ENCODE assay signal across 19 cellular contexts in genomic region chr21:17821121-17821520, GRCh38. TPM values are rescaled to one million over a fixed set of nuclear protein-coding genes. Genes with fewer than 3 reads are reported as not detected.
DNase-seq lines count a peak whose midpoint lies in the region; ATAC-seq and TF ChIP-seq lines count a peak whose summit lies in the region.
"Had no signal": no experiment of that assay in that cellular context is flagged by ENCODE, and none has a peak within 500 bp of the region (broad histone marks: within the 10 kb centered on the region; RNA-seq: fewer than 3 reads in every experiment).

No MANE protein-coding gene starts in this region.

- H3K79me2 ChIP-seq in Karpas-422 (ENCODE audit: low read length) = peaks cover 30% of the 10 kb centered on the region

- no peaks in the 10 kb centered on the region; the same call in 1 of the 2 replicates for H3K9me2 ChIP-seq in Karpas-422 (replicated peaks; ENCODE audit: insufficient read depth, low read length)

- CTCF ChIA-PET in CD4-positive, alpha-beta T cell (lab: Charles Lee) = interaction anchor here (1.3 kb wide), 1 partner anchor 9 kb away, joined by 4 read pairs; no protein-coding TSS in a partner anchor

- peak overlapping the region; percentile 89 for H3K4me3 Mint-ChIP-seq in CD4-positive, alpha-beta T cell
- peak overlapping the region in 9 of 10 donors; percentile 85 to 99 (median 98) for H3K4me3 Mint-ChIP-seq in naive thymus-derived CD8-positive, alpha-beta T cell

- POLR2A ChIA-PET in CD4-positive, alpha-beta T cell (lab: Charles Lee) = interaction anchor here (1.7 kb wide), 1 partner anchor 39 kb away, joined by 9 read pairs; no protein-coding TSS in a partner anchor
- POLR2A ChIA-PET in naive thymus-derived CD8-positive, alpha-beta T cell (lab: Charles Lee) = interaction anchor here (1.0 kb wide), 1 partner anchor 40 kb away, joined by 3 read pairs; no protein-coding TSS in a partner anchor

- H3K4me1 ChIP-seq in Karpas-422 (ENCODE audit: low read length) = peaks cover 34% of the 10 kb centered on the region
- peaks cover 0 to 38% (median 10%) of the 10 kb centered on the region in 3 donors for H3K4me1 ChIP-seq in esophagus squamous epithelium

- no peaks in the 10 kb centered on the region for H3K9me3 ChIP-seq in CD4-positive, alpha-beta T cell (ENCODE audit: control insufficient read depth, low read length)
- no peaks in the 10 kb centered on the region for H3K9me3 ChIP-seq in Karpas-422 (ENCODE audit: low read length)
- no peaks in the 10 kb centered on the region for H3K9me3 ChIP-seq in esophagus squamous epithelium
- H3K9me3 ChIP-seq: body of pancreas, heart left ventricle, right lobe of liver, testis had no signal

- TF ChIP-seq CTCF in CD4-positive, alpha-beta T cell (IDR thresholded peaks at IDR 0.05) = no peak
- TF ChIP-seq CTCF in esophagus squamous epithelium (IDR thresholded peaks at IDR 0.05) = no peak

- no peak for ATAC-seq in CD4-positive, alpha-beta T cell (ENCODE audit: poor library complexity)
- no peak for ATAC-seq in activated naive CD4-positive, alpha-beta T cell treated with anti-CD3 and anti-CD28 coated beads, Interleukin-2, amount 50 U/mL, for 72 hours
- ATAC-seq in naive thymus-derived CD8-positive, alpha-beta T cell = no peak
- ATAC-seq in HG02571 (IDR thresholded peaks at IDR 0.05; ENCODE audit: unreplicated experiment) (no peak), HG02938 (IDR thresholded peaks at IDR 0.05; ENCODE audit: unreplicated experiment) (no peak)
- ATAC-seq: body of pancreas, heart left ventricle, right lobe of liver, Right ventricle myocardium inferior had no signal

- H3K4me3 ChIP-seq in Karpas-422 (ENCODE audit: low read length) = 0 out of 2 replicates have a peak overlapping the region, but pooled peaks have one; percentile 74
- no peak overlapping the region for H3K4me3 ChIP-seq in esophagus squamous epithelium
- H3K4me3 ChIP-seq: body of pancreas, right lobe of liver had no signal

- peak overlapping the region; percentile 91; the same call in 1 of the 2 replicates for H3K9ac ChIP-seq in Karpas-422 (ENCODE audit: low read length)

- intact Hi-C loops in CD4-positive, alpha-beta T cell (cut with DNase I, micrococcal nuclease) = loop anchor here (5.0 kb wide), 3 partner anchors 81 to 144 kb away; no protein-coding TSS in a partner anchor
- intact Hi-C loops in esophagus squamous epithelium (cut with DNase I) = no loop called here

- WGBS in esophagus squamous epithelium, 2 donors = 56 to 60% methylated on average over 3 of the region's 3 CpGs

- DNase-seq in CD4-positive, alpha-beta T cell = no peak
- DNase-seq in Karpas-422 (no peak), esophagus squamous epithelium (lab: John Stamatoyannopoulos, UW) (no peak)
- DNase-seq in activated naive CD4-positive, alpha-beta T cell treated with anti-CD3 and anti-CD28 coated beads, Interleukin-2, amount 50 U/mL, for 72 hours (ENCODE audit: low spot score in 2 of 2) = no peak
- DNase-seq in naive thymus-derived CD8-positive, alpha-beta T cell = no peak
- DNase-seq: activated CD4-positive, alpha-beta T cell treated with anti-CD3 and anti-CD28 coated beads for 1 hour; activated effector memory CD4-positive, alpha-beta T cell treated with Interleukin-2 at 50 U/mL for 16 hours; AML-193; body of pancreas; GF-D8; heart left ventricle; kidney; NCI-H2227 treated with DMSO at 0.1 percent for 48 hours; right lobe of liver; stimulated activated CD4-positive, alpha-beta T cell treated with anti-CD3 and anti-CD28 coated beads, Interleukin-1b, Interleukin-23, amount 100 ng/mL, for 48 hours; testis had no signal

- H3K4me2 ChIP-seq in Karpas-422 (ENCODE audit: low read depth, low read length, poor library complexity, severe bottlenecking) = peak overlapping the region; percentile 95

- no peak overlapping the region for H3K27ac ChIP-seq in CD4-positive, alpha-beta T cell (ENCODE audit: low read depth, low read length)
- no peak overlapping the region for H3K27ac ChIP-seq in Karpas-422 (ENCODE audit: low read length)
- H3K27ac ChIP-seq in esophagus squamous epithelium = no peak overlapping the region
- H3K27ac ChIP-seq: body of pancreas had no signal

- H3K27ac Mint-ChIP-seq in CD4-positive, alpha-beta T cell = peak overlapping the region; percentile 95
- peak overlapping the region; percentile 81 to 97 for H3K27ac Mint-ChIP-seq in activated naive CD4-positive, alpha-beta T cell treated with anti-CD3 and anti-CD28 coated beads, Interleukin-2, amount 50 U/mL, for 72 hours
- H3K27ac Mint-ChIP-seq in naive thymus-derived CD8-positive, alpha-beta T cell = peak overlapping the region; percentile 77 to 100 (median 99)

- H3K36me3 ChIP-seq in Karpas-422 (ENCODE audit: insufficient read depth, low read length) = peaks cover 12% of the 10 kb centered on the region
- no peaks in the 10 kb centered on the region for H3K36me3 ChIP-seq in esophagus squamous epithelium
- H3K36me3 ChIP-seq: right lobe of liver had no signal

- no peak for TF ChIP-seq POLR2A in esophagus squamous epithelium (IDR thresholded peaks at IDR 0.05)

- peaks cover 39% of the 10 kb centered on the region for H3K4me1 Mint-ChIP-seq in CD4-positive, alpha-beta T cell (ENCODE audit: low read depth)
- peaks cover 12 to 37% (median 29%) of the 10 kb centered on the region in 4 donors for H3K4me1 Mint-ChIP-seq in naive thymus-derived CD8-positive, alpha-beta T cell

- peaks cover 7% of the 10 kb centered on the region; the same call in 1 of the 2 replicates for H4K20me1 ChIP-seq in Karpas-422 (ENCODE audit: insufficient read depth, low read depth, low read length)

- H3K27me3 Mint-ChIP-seq in CD4-positive, alpha-beta T cell = no peaks in the 10 kb centered on the region
- H3K27me3 Mint-ChIP-seq in naive thymus-derived CD8-positive, alpha-beta T cell = no peaks in the 10 kb centered on the region

- no peaks in the 10 kb centered on the region for H3K27me3 ChIP-seq in CD4-positive, alpha-beta T cell (ENCODE audit: control insufficient read depth, insufficient read depth, low read length)
- no peaks in the 10 kb centered on the region for H3K27me3 ChIP-seq in Karpas-422 (ENCODE audit: low read length)
- H3K27me3 ChIP-seq in esophagus squamous epithelium = no peaks in the 10 kb centered on the region
- H3K27me3 ChIP-seq: body of pancreas, heart left ventricle, right lobe of liver, testis had no signal

- peaks cover 24% of the 10 kb centered on the region for H3K36me3 Mint-ChIP-seq in CD4-positive, alpha-beta T cell (ENCODE audit: low read depth)
- peaks cover 15 to 31% of the 10 kb centered on the region in 2 donors for H3K36me3 Mint-ChIP-seq in activated naive CD4-positive, alpha-beta T cell treated with anti-CD3 and anti-CD28 coated beads, Interleukin-2, amount 50 U/mL, for 72 hours
- H3K36me3 Mint-ChIP-seq in naive thymus-derived CD8-positive, alpha-beta T cell = peaks cover 0 to 11% (median 9%) of the 10 kb centered on the region in 3 donors

- no peaks in the 10 kb centered on the region for H3K9me3 Mint-ChIP-seq in CD4-positive, alpha-beta T cell
- peaks cover 6 to 20% of the 10 kb centered on the region in 2 donors for H3K9me3 Mint-ChIP-seq in activated naive CD4-positive, alpha-beta T cell treated with anti-CD3 and anti-CD28 coated beads, Interleukin-2, amount 50 U/mL, for 72 hours
- peaks cover 0 to 10% (median 0%) of the 10 kb centered on the region in 9 donors for H3K9me3 Mint-ChIP-seq in naive thymus-derived CD8-positive, alpha-beta T cell

- peak overlapping the region; percentile 83; the same call in 1 of the 2 replicates for H2AFZ ChIP-seq in Karpas-422 (ENCODE audit: low read length)

RNA-seq across cellular contexts. Expression of gene C21orf91, which starts 2.0 kb away (rescaled TPM):
- total RNA-seq in CD4-positive, alpha-beta T cell = 10 to 100 TPM; 40.9 to 42.2 TPM
- total RNA-seq in Karpas-422 (2014; rRNA removed; shearing (Covaris generic); ENCODE audit: low replicate concordance) = 31.6 and 37.4 TPM in 2 replicates
- 10 to 100 TPM; 14.4 to 24.4 TPM for total RNA-seq in activated naive CD4-positive, alpha-beta T cell treated with anti-CD3 and anti-CD28 coated beads, Interleukin-2, amount 50 U/mL, for 72 hours
- 10 to 100 TPM; 53.2 to 56.4 TPM for total RNA-seq in naive thymus-derived CD8-positive, alpha-beta T cell
- 10 to 100 TPM; 30.7 to 40.3 (median 30.7) TPM for polyA plus RNA-seq in naive thymus-derived CD8-positive, alpha-beta T cell
- 10 to 100 TPM in 3 of 4 donors, 1 to 10 TPM in 1; 4.2 to 16.5 (median 12.8) TPM for total RNA-seq in esophagus squamous epithelium
